Comparison of ENCODE assay signal across 33 cellular contexts in the genomic region with DNA sequence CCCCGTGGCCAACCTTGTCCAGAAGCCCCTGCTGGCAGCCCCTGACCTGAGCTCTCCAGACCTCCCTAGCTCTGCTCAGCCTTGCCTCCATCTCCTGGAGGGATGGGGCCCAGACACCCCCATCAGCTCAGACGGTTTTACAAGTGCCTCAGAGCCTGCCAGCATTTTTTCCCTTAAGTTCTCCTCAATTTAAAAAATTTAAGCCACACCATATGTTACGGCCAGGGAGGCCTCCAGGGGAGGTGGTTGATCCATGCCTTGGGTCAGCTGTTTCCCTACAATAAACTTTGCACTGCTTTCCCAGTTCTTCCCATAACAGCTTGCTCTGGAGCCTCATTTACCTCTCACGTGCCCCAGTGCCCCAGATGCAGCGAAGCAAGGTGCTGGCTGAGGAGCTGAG.
DNase-seq lines count a peak whose midpoint lies in the region; ATAC-seq, FAIRE-seq and TF ChIP-seq lines count a peak whose summit lies in the region.
"Had no signal": no experiment of that assay in that cellular context is flagged by ENCODE, and none has a peak within 500 bp of the region (broad histone marks: within the 10 kb centered on the region; RNA-seq: fewer than 3 reads in every experiment).

No MANE protein-coding gene starts in this region.

- H2BK12ac ChIP-seq in H1 (ENCODE audit: low read depth, low read length) = no peak overlapping the region

- no peak overlapping the region for H2BK20ac ChIP-seq in H1 (ENCODE audit: low read length)

- no peak for TF ChIP-seq RAD21 in H1 (IDR thresholded peaks at IDR 0.05 in 1 of 2, conservative IDR thresholded peaks at IDR 0.05 in 1 of 2; ENCODE audit: low read depth in 2 of 2, low read length in 2 of 2)

- H3K4me2 ChIP-seq in H1 (ENCODE audit: insufficient read depth in 1 of 2, low read depth in 2 of 2, low read length in 2 of 2) (no peak overlapping the region), hepatocyte (no peak overlapping the region)

- WGBS in H1 (ENCODE audit: extremely low coverage in 1 of 2, insufficient coverage in 1 of 2, insufficient read length in 1 of 2, insufficient replicate concordance in 2 of 2, low coverage in 1 of 2, low lambda C conversion rate in 2 of 2, missing lambda C conversion rate in 1 of 2), 2 experiments = 83% methylated on average over 5 of the region's 5 CpGs; no CpG with 5 or more reads in 1 of the 2 experiments
- WGBS in hepatocyte (ENCODE audit: low lambda C conversion rate, missing lambda C conversion rate) = 62% methylated on average over 5 of the region's 5 CpGs
- 80 to 89% (median 85%) methylated on average over 5 of the region's 5 CpGs for WGBS in spleen, 5 donors

- no peak overlapping the region for H3K56ac ChIP-seq in H1 (replicated peaks; ENCODE audit: insufficient read length, low read depth, low read length)

- ATAC-seq in stimulated activated memory B cell treated with anti-CD40 and anti-IgM and Interleukin-4, amounts not matched to agents 10 μg/mL and 1 μg/mL and 100 μg/mL, for 72 hours = no peak
- no peak for ATAC-seq in GM19395 (IDR thresholded peaks at IDR 0.05; ENCODE audit: unreplicated experiment)
- ATAC-seq: activated CD4-positive, alpha-beta T cell treated with anti-CD3 and anti-CD28 coated beads for 36 hours; gastroesophageal sphincter; left colon; Panc1; right lobe of liver had no signal

- no peaks in the 10 kb centered on the region for H3K9me3 ChIP-seq in H1 (ENCODE audit: insufficient read depth in 2 of 2, low read depth in 1 of 2, low read length in 1 of 2)
- no peaks in the 10 kb centered on the region for H3K9me3 ChIP-seq in hepatocyte (ENCODE audit: low read depth)
- H3K9me3 ChIP-seq in spleen = no peaks in the 10 kb centered on the region
- H3K9me3 ChIP-seq: ascending aorta, Caco-2, gastroesophageal sphincter, right lobe of liver, tibial nerve had no signal

- H3K27ac Mint-ChIP-seq in stimulated activated memory B cell treated with anti-CD40 and anti-IgM and Interleukin-4, amounts not matched to agents 10 μg/mL and 1 μg/mL and 100 μg/mL, for 72 hours = peak overlapping the region; percentile 20
- no peak overlapping the region for H3K27ac Mint-ChIP-seq in activated CD4-positive, alpha-beta T cell treated with anti-CD3 and anti-CD28 coated beads, Interleukin-2, amount 10 ng/mL, durations not matched to agents 7 days and 5 days
- H3K27ac Mint-ChIP-seq: activated CD4-positive, alpha-beta T cell treated with anti-CD3 and anti-CD28 coated beads for 36 hours; activated naive CD8-positive, alpha-beta T cell treated with anti-CD3 and anti-CD28 coated beads, Interleukin-2, amount 10 ng/mL, durations not matched to agents 7 days and 5 days; progenitor cell of endocrine pancreas had no signal

- no peak overlapping the region for H3K23ac ChIP-seq in H1 (ENCODE audit: insufficient read length)

- POLR2A ChIA-PET in H1 (lab: Charles Lee; ENCODE audit: partially characterized antibody) = interaction anchor here (0.6 kb wide), 1 partner anchor 9 kb away, joined by 5 read pairs; no protein-coding TSS in a partner anchor
- POLR2A ChIA-PET in activated CD4-positive, alpha-beta T cell treated with anti-CD3 and anti-CD28 coated beads, Interleukin-2, amount 10 ng/mL, durations not matched to agents 7 days and 5 days (lab: Charles Lee) = no interaction called here

- H3K4me1 ChIP-seq in H1 (replicated peaks in 1 of 4; ENCODE audit: control insufficient read depth in 3 of 4, insufficient read depth in 4 of 4, low read length in 3 of 4) (no peaks in the 10 kb centered on the region; a peak in 1 of 7 replicates), hepatocyte (ENCODE audit: insufficient read depth) (no peaks in the 10 kb centered on the region), spleen (peaks cover 22 to 84% (median 53%) of the 10 kb centered on the region in 6 donors)

- no peaks in the 10 kb centered on the region for H3K27me3 Mint-ChIP-seq in stimulated activated memory B cell treated with anti-CD40 and anti-IgM and Interleukin-4, amounts not matched to agents 10 μg/mL and 1 μg/mL and 100 μg/mL, for 72 hours
- no peaks in the 10 kb centered on the region for H3K27me3 Mint-ChIP-seq in activated CD4-positive, alpha-beta T cell treated with anti-CD3 and anti-CD28 coated beads, Interleukin-2, amount 10 ng/mL, durations not matched to agents 7 days and 5 days
- H3K27me3 Mint-ChIP-seq: activated CD4-positive, alpha-beta T cell treated with anti-CD3 and anti-CD28 coated beads for 36 hours; activated naive CD8-positive, alpha-beta T cell treated with anti-CD3 and anti-CD28 coated beads, Interleukin-2, amount 10 ng/mL, durations not matched to agents 7 days and 5 days; progenitor cell of endocrine pancreas had no signal

- H3K4me1 Mint-ChIP-seq in stimulated activated memory B cell treated with anti-CD40 and anti-IgM and Interleukin-4, amounts not matched to agents 10 μg/mL and 1 μg/mL and 100 μg/mL, for 72 hours = peaks cover 31% of the 10 kb centered on the region
- no peaks in the 10 kb centered on the region for H3K4me1 Mint-ChIP-seq in activated CD4-positive, alpha-beta T cell treated with anti-CD3 and anti-CD28 coated beads, Interleukin-2, amount 10 ng/mL, durations not matched to agents 7 days and 5 days

- no peaks in the 10 kb centered on the region for H3K9me2 ChIP-seq in hepatocyte (replicated peaks; ENCODE audit: insufficient read depth)

- no peak overlapping the region for H4K5ac ChIP-seq in H1 (ENCODE audit: insufficient read length, low read depth, low read length)

- H2AFZ ChIP-seq in H1 (ENCODE audit: low read length) (no peak overlapping the region), hepatocyte (no peak overlapping the region)

- no peaks in the 10 kb centered on the region; a peak in 1 of 7 replicates for H3K27me3 ChIP-seq in H1 (replicated peaks in 1 of 4; ENCODE audit: control insufficient read depth in 3 of 4, extremely low read depth in 1 of 4, insufficient read depth in 3 of 4, low read length in 3 of 4)
- H3K27me3 ChIP-seq in hepatocyte = no peaks in the 10 kb centered on the region
- no peaks in the 10 kb centered on the region for H3K27me3 ChIP-seq in spleen (replicated peaks in 1 of 7)
- H3K27me3 ChIP-seq: ascending aorta, gastroesophageal sphincter, right lobe of liver, tibial nerve had no signal

- H3K4me3 Mint-ChIP-seq in stimulated activated memory B cell treated with anti-CD40 and anti-IgM and Interleukin-4, amounts not matched to agents 10 μg/mL and 1 μg/mL and 100 μg/mL, for 72 hours = no peak overlapping the region
- no peak overlapping the region for H3K4me3 Mint-ChIP-seq in activated CD4-positive, alpha-beta T cell treated with anti-CD3 and anti-CD28 coated beads, Interleukin-2, amount 10 ng/mL, durations not matched to agents 7 days and 5 days
- H3K4me3 Mint-ChIP-seq: activated CD4-positive, alpha-beta T cell treated with anti-CD3 and anti-CD28 coated beads for 36 hours; activated naive CD8-positive, alpha-beta T cell treated with anti-CD3 and anti-CD28 coated beads, Interleukin-2, amount 10 ng/mL, durations not matched to agents 7 days and 5 days; immature natural killer cell had no signal

- H4K20me1 ChIP-seq in H1 (replicated peaks in 1 of 2; ENCODE audit: control insufficient read depth in 1 of 2, insufficient read depth in 2 of 2, low read length in 2 of 2) = peaks cover 0 to 3% of the 10 kb centered on the region in 2 experiments
- H4K20me1 ChIP-seq in hepatocyte (ENCODE audit: insufficient read depth, poor library complexity, severe bottlenecking) = no peaks in the 10 kb centered on the region

- no peak overlapping the region for H2AK5ac ChIP-seq in H1 (ENCODE audit: low read depth, low read length)

- H3K4me3 ChIP-seq in H1 (ENCODE audit: extremely low read depth in 1 of 4, insufficient read depth in 2 of 4, low read depth in 3 of 4, low read length in 4 of 4) (no peak overlapping the region), hepatocyte (no peak overlapping the region), spleen (no peak overlapping the region)
- H3K4me3 ChIP-seq: ascending aorta, gastroesophageal sphincter, right lobe of liver, tibial nerve had no signal

- peak; percentile 31 for DNase-seq in EH (ENCODE audit: low read depth)
- DNase-seq in H1 (ENCODE audit: low read depth in 1 of 2, low spot score in 2 of 2) = no peak
- peak; percentile 35 for DNase-seq in hepatocyte (ENCODE audit: low spot score)
- no peak for DNase-seq in activated CD4-positive, alpha-beta T cell treated with anti-CD3 and anti-CD28 coated beads, Interleukin-2, amount 10 ng/mL, durations not matched to agents 7 days and 5 days
- no peak for DNase-seq in spleen
- DNase-seq: activated CD4-positive, alpha-beta T cell treated with anti-CD3 and anti-CD28 coated beads for 36 hours; activated effector memory CD4-positive, alpha-beta T cell treated with Interleukin-2 at 50 U/mL for 16 hours; activated naive CD8-positive, alpha-beta T cell treated with anti-CD3 and anti-CD28 coated beads, Interleukin-2, amount 10 ng/mL, durations not matched to agents 7 days and 5 days; Caco-2; DMS79 treated with DMSO at 0.1 percent for 48 hours; effector CD8-positive, alpha-beta T cell; GF-D8; hypothalamus; immature natural killer cell; left colon; NCI-H1436 treated with DMSO at 0.1 percent for 48 hours; NCI-H2107; NCI-H446 treated with DMSO at 0.1 percent for 48 hours; NCI-H774; right lobe of liver; SHP77 treated with DMSO at 0.1 percent for 48 hours; SW 1271; T-helper 9 cell had no signal

- FAIRE-seq in H1 (lab: Jason Lieb, UNC) = no peak
- FAIRE-seq: colon had no signal

- no peak overlapping the region for H3K9ac ChIP-seq in H1 (replicated peaks in 1 of 4; ENCODE audit: extremely low read depth in 1 of 4, low read depth in 3 of 4, low read length in 3 of 4)

- H2BK15ac ChIP-seq in H1 (ENCODE audit: low read length) = no peak overlapping the region

- no peaks in the 10 kb centered on the region for H3K79me2 ChIP-seq in H1 (ENCODE audit: control insufficient read depth in 1 of 2, insufficient read depth in 2 of 2, low read length in 2 of 2)
- no peaks in the 10 kb centered on the region for H3K79me2 ChIP-seq in hepatocyte

- H3K14ac ChIP-seq in H1 (ENCODE audit: insufficient read length) = no peak overlapping the region

- H3K23me2 ChIP-seq in H1 (ENCODE audit: low read depth, low read length) = peaks cover 5% of the 10 kb centered on the region; the same call in 1 of the 2 replicates

- TF ChIP-seq CTCF in H1 (IDR thresholded peaks at IDR 0.05; ENCODE audit: control extremely low read depth in 1 of 3, insufficient read depth in 1 of 3, low read depth in 1 of 3, low read length in 3 of 3) (no peak), hepatocyte (IDR thresholded peaks at IDR 0.05; ENCODE audit: poor library complexity) (no peak), spleen (IDR thresholded peaks at IDR 0.05 in 8 of 11, conservative IDR thresholded peaks at IDR 0.05 in 3 of 11) (no peak)

- no peak for TF ChIP-seq EP300 in H1 (IDR thresholded peaks at IDR 0.05; ENCODE audit: borderline replicate concordance in 1 of 2, low read depth in 2 of 2, low read length in 2 of 2)

- peak overlapping the region; percentile 68; the same call in 1 of the 2 replicates for H4K8ac ChIP-seq in H1 (ENCODE audit: extremely low read depth, insufficient read depth, low read length)

- H2BK5ac ChIP-seq in H1 (ENCODE audit: low read depth, low read length) = no peak overlapping the region

- TF ChIP-seq POLR2A in H1 (IDR thresholded peaks at IDR 0.05; ENCODE audit: control extremely low read depth in 1 of 2, low read depth in 2 of 2, low read length in 2 of 2) (no peak), spleen (IDR thresholded peaks at IDR 0.05) (no peak)

- no peak overlapping the region for H3K4ac ChIP-seq in H1 (replicated peaks; ENCODE audit: insufficient read length, low read depth, low read length)

- intact Hi-C loops in spleen (cut with DNase I; ENCODE audit: low total_unique reads) = no loop called here

- H3K36me3 ChIP-seq in H1 (ENCODE audit: control insufficient read depth in 2 of 4, insufficient read depth in 4 of 4, low read length in 3 of 4) (no peaks in the 10 kb centered on the region), hepatocyte (replicated peaks; ENCODE audit: insufficient read depth, low read depth) (no peaks in the 10 kb centered on the region), spleen (peaks cover 0 to 52% (median 16%) of the 10 kb centered on the region in 6 donors)
- H3K36me3 ChIP-seq: right lobe of liver had no signal

- no peaks in the 10 kb centered on the region for H3K79me1 ChIP-seq in H1 (ENCODE audit: low read depth, low read length)

- H3K27ac ChIP-seq in H1 (ENCODE audit: low read depth, low read length) = no peak overlapping the region
- H3K27ac ChIP-seq in hepatocyte = no peak overlapping the region
- H3K27ac ChIP-seq in spleen = peak overlapping the region in 3 of 8 donors; percentile 3 to 86 (median 23)
- H3K27ac ChIP-seq: ascending aorta, C4-2B, epithelial cell of prostate, right lobe of liver had no signal

- peaks cover 2% of the 10 kb centered on the region for H3K9me3 Mint-ChIP-seq in stimulated activated memory B cell treated with anti-CD40 and anti-IgM and Interleukin-4, amounts not matched to agents 10 μg/mL and 1 μg/mL and 100 μg/mL, for 72 hours
- no peaks in the 10 kb centered on the region for H3K9me3 Mint-ChIP-seq in activated CD4-positive, alpha-beta T cell treated with anti-CD3 and anti-CD28 coated beads, Interleukin-2, amount 10 ng/mL, durations not matched to agents 7 days and 5 days
- H3K9me3 Mint-ChIP-seq: activated naive CD8-positive, alpha-beta T cell treated with anti-CD3 and anti-CD28 coated beads, Interleukin-2, amount 10 ng/mL, durations not matched to agents 7 days and 5 days; immature natural killer cell had no signal

- no peak overlapping the region for H3K18ac ChIP-seq in H1 (ENCODE audit: extremely low read depth, low read length)

- no peak overlapping the region for H4K91ac ChIP-seq in H1 (replicated peaks; ENCODE audit: insufficient read length, low read length)

- H2BK120ac ChIP-seq in H1 (replicated peaks; ENCODE audit: low read depth, low read length) = no peak overlapping the region

- CTCF ChIA-PET in H1 (lab: Charles Lee; ENCODE audit: partially characterized antibody) = interaction anchor here (0.7 to 2.1 kb wide), 6 partner anchors 8 to 200 kb away, joined by 3 to 8 read pairs (median 4); partner anchors contain the start of gene GRK5
- CTCF ChIA-PET in activated CD4-positive, alpha-beta T cell treated with anti-CD3 and anti-CD28 coated beads, Interleukin-2, amount 10 ng/mL, durations not matched to agents 7 days and 5 days (lab: Charles Lee) = interaction anchor here (1.3 to 1.4 kb wide), 3 partner anchors 8 to 189 kb away, joined by 3 to 7 read pairs (median 3); no protein-coding TSS in a partner anchor

- H3K36me3 Mint-ChIP-seq in stimulated activated memory B cell treated with anti-CD40 and anti-IgM and Interleukin-4, amounts not matched to agents 10 μg/mL and 1 μg/mL and 100 μg/mL, for 72 hours = peaks cover 28% of the 10 kb centered on the region
- H3K36me3 Mint-ChIP-seq in activated CD4-positive, alpha-beta T cell treated with anti-CD3 and anti-CD28 coated beads, Interleukin-2, amount 10 ng/mL, durations not matched to agents 7 days and 5 days (ENCODE audit: low read depth) = peaks cover 5% of the 10 kb centered on the region
- H3K36me3 Mint-ChIP-seq: activated naive CD8-positive, alpha-beta T cell treated with anti-CD3 and anti-CD28 coated beads, Interleukin-2, amount 10 ng/mL, durations not matched to agents 7 days and 5 days had no signal

Comparison
In these comparisons a context has a peak if more than half of its experiments do, and no peak if none do; other contexts are left out.
1. DNase-seq: peak in EH (single experiment) and hepatocyte (single experiment); none in H1 (0 of 2), activated CD4-positive, alpha-beta T cell treated with anti-CD3 and anti-CD28 coated beads, Interleukin-2, amount 10 ng/mL, durations not matched to agents 7 days and 5 days (single experiment) and spleen (single experiment).